20 cellular contexts compared by ENCODE assay signal in genomic region chr3:103137830-103138229, GRCh38.
A peak's percentile ranks its signal among the peaks of the same experiment; 100 is the strongest.
DNase-seq lines count a peak whose midpoint lies in the region; ATAC-seq and TF ChIP-seq lines count a peak whose summit lies in the region.
"Had no signal": no experiment of that assay in that cellular context is flagged by ENCODE, and none has a peak within 500 bp of the region (broad histone marks: within the 10 kb centered on the region; RNA-seq: fewer than 3 reads in every experiment).

No MANE protein-coding gene starts in this region.

- no peak overlapping the region for H3K4me3 ChIP-seq in DND-41 (ENCODE audit: low read depth in 1 of 2, low read length in 2 of 2)
- H3K4me3 ChIP-seq: A549; BLaER1 treated with 17β-estradiol and CSF1 and Interleukin-3, amounts not matched to agents 10 nM and 100 nM had no signal

- no peak overlapping the region for H3K4me2 ChIP-seq in DND-41 (ENCODE audit: insufficient read depth, low read length)
- H3K4me2 ChIP-seq: A549; BLaER1 treated with 17β-estradiol and CSF1 and Interleukin-3, amounts not matched to agents 10 nM and 100 nM had no signal

- H3K9me3 ChIP-seq in DND-41 (ENCODE audit: insufficient read depth, low read length, severe bottlenecking): no peaks in the 10 kb centered on the region
- H3K9me3 ChIP-seq: A549; BLaER1 treated with 17β-estradiol and CSF1 and Interleukin-3, amounts not matched to agents 10 nM and 100 nM; Caco-2 had no signal

- peaks cover 18% of the 10 kb centered on the region for H3K4me1 Mint-ChIP-seq in WTC11
- H3K4me1 Mint-ChIP-seq: B cell had no signal

- DNase-seq in DND-41: no peak
- no peak for DNase-seq in WTC11 (ENCODE audit: low spot score)
- DNase-seq in SHP77 (lab: John Stamatoyannopoulos, UW): no peak
- DNase-seq in D341Med (ENCODE audit: low spot score): no peak
- DNase-seq: 8988T; AML-193; Caco-2; Calu3; CD4-positive, alpha-beta T cell; CD8-positive, alpha-beta T cell; DMS 273 treated with DMSO at 0.1 percent for 48 hours; DMS153; DMS53; DMS79; GF-D8 had no signal

- H3K36me3 ChIP-seq in DND-41 (ENCODE audit: insufficient read depth, low read length): no peaks in the 10 kb centered on the region
- H3K36me3 ChIP-seq: BLaER1 treated with 17β-estradiol and CSF1 and Interleukin-3, amounts not matched to agents 10 nM and 100 nM had no signal

- H3K4me1 ChIP-seq in DND-41 (ENCODE audit: insufficient read depth, low read length): peaks cover 25% of the 10 kb centered on the region
- H3K4me1 ChIP-seq: A549, Caco-2 had no signal

- no peaks in the 10 kb centered on the region for H3K79me2 ChIP-seq in DND-41 (ENCODE audit: insufficient read depth, low read length)

- H3K27ac ChIP-seq in DND-41 (ENCODE audit: low read length): peak overlapping the region; percentile 46; the same call in 1 of the 2 replicates
- H3K27ac ChIP-seq: A549; BLaER1 treated with 17β-estradiol and CSF1 and Interleukin-3, amounts not matched to agents 10 nM and 100 nM; C4-2B had no signal

- TF ChIP-seq CTCF in DND-41 (IDR thresholded peaks at IDR 0.05; ENCODE audit: borderline replicate concordance, extremely low read depth, low read length, poor library complexity, severe bottlenecking) (no peak), WTC11 (IDR thresholded peaks at IDR 0.05) (no peak)

- no peaks in the 10 kb centered on the region for H3K27me3 ChIP-seq in DND-41 (ENCODE audit: insufficient read depth, low read length, poor library complexity)
- H3K27me3 ChIP-seq: BLaER1 treated with 17β-estradiol and CSF1 and Interleukin-3, amounts not matched to agents 10 nM and 100 nM had no signal

- no peak for ATAC-seq in DND-41 (ENCODE audit: insufficient read depth, low read depth)
- ATAC-seq in WTC11: no peak
- no peak for ATAC-seq in HG02840 (IDR thresholded peaks at IDR 0.05; ENCODE audit: low FRiP score, unreplicated experiment)
- ATAC-seq: A549; CD8-positive, alpha-beta T cell had no signal

- CTCF ChIA-PET in WTC11 (lab: Charles Lee): no interaction called here

- H3K36me3 Mint-ChIP-seq in WTC11: no peaks in the 10 kb centered on the region
- H3K36me3 Mint-ChIP-seq: CD8-positive, alpha-beta T cell had no signal

- H3K4me3 Mint-ChIP-seq in WTC11: no peak overlapping the region
- H3K4me3 Mint-ChIP-seq: B cell; CD4-positive, alpha-beta T cell; CD8-positive, alpha-beta T cell had no signal

- H3K9ac ChIP-seq in DND-41 (ENCODE audit: low read depth, low read length): no peak overlapping the region
- H3K9ac ChIP-seq: BLaER1 treated with 17β-estradiol and CSF1 and Interleukin-3, amounts not matched to agents 10 nM and 100 nM had no signal

- no peaks in the 10 kb centered on the region for H4K20me1 ChIP-seq in DND-41 (ENCODE audit: insufficient read depth, low read length)
- H4K20me1 ChIP-seq: BLaER1 treated with 17β-estradiol and CSF1 and Interleukin-3, amounts not matched to agents 10 nM and 100 nM had no signal

- no peaks in the 10 kb centered on the region for H3K9me3 Mint-ChIP-seq in WTC11
- H3K9me3 Mint-ChIP-seq: CD4-positive, alpha-beta T cell had no signal

- POLR2A ChIA-PET in WTC11 (lab: Charles Lee): no interaction called here

- H3K27ac Mint-ChIP-seq in WTC11: no peak overlapping the region
- H3K27ac Mint-ChIP-seq: B cell; CD4-positive, alpha-beta T cell; CD8-positive, alpha-beta T cell had no signal

- no peaks in the 10 kb centered on the region for H3K27me3 Mint-ChIP-seq in WTC11 (ENCODE audit: low read depth)
- H3K27me3 Mint-ChIP-seq: B cell; CD4-positive, alpha-beta T cell had no signal

- H2AFZ ChIP-seq in DND-41 (ENCODE audit: low read depth, low read length): no peak overlapping the region

TF ChIP-seq in WTC11, 78 proteins besides CTCF, POLR2A, EP300 and RAD21:
- TF ChIP-seq HMGA2 (CRISPR knock-in tag; IDR thresholded peaks at IDR 0.05) (peak; percentile 94), ELF4 (CRISPR knock-in tag; IDR thresholded peaks at IDR 0.05; ENCODE audit: low read depth) (no peak)
